28 cellular contexts compared by ENCODE assay signal in the genomic region with DNA sequence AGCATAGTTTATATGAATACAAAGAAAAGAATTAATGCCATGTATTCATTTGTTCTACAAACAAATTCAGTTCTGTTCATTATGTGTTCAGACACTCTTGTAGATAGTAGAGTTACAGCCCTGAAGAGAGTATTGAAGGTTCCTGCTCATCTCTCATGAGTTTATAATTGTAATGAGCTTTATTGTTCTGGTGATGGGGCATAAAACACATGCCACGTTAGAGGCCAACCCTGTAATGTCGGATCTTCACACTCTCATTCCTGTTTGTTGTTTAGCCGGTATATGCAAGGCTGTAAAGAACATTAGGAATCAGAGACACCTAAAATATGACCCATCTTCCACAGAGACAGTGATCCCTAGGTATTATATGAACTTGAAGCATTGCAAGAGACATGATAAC.
"Had no signal": no experiment of that assay in that cellular context is flagged by ENCODE, and none has a peak within 500 bp of the region (broad histone marks: within the 10 kb centered on the region; RNA-seq: fewer than 3 reads in every experiment).

No MANE protein-coding gene starts in this region.

- H3K27me3 ChIP-seq: ascending aorta, breast epithelium, cardiac muscle cell had no signal

- H3K9me3 ChIP-seq: ascending aorta, breast epithelium had no signal

- H3K36me3 ChIP-seq: ascending aorta, breast epithelium, cardiac muscle cell had no signal

- DNase-seq: activated CD4-positive, alpha-beta memory T cell treated with anti-CD3 and anti-CD28 coated beads for 36 hours; activated CD4-positive, alpha-beta T cell treated with anti-CD3 and anti-CD28 coated beads for 36 hours; activated CD4-positive, alpha-beta T cell treated with anti-CD3 and anti-CD28 coated beads, Interleukin-2, amount 10 ng/mL, durations not matched to agents 24 days and 14 days; activated CD4-positive, CD25-positive, alpha-beta regulatory T cell; activated CD4-positive, CD25-positive, alpha-beta regulatory T cell treated with anti-CD3 and anti-CD28 coated beads, Interleukin-2, amount 50 U/mL, for 72 hours; activated CD8-positive, alpha-beta memory T cell treated with anti-CD3 and anti-CD28 coated beads, Interleukin-2, amount 10 ng/mL, durations not matched to agents 7 days and 5 days; activated CD8-positive, alpha-beta memory T cell treated with anti-CD3 and anti-CD28 coated beads, Interleukin-2, amount 50 U/mL, for 4 hours; activated CD8-positive, alpha-beta T cell treated with anti-CD3 and anti-CD28 coated beads, Interleukin-2, amount 10 ng/mL, durations not matched to agents 7 days and 5 days; activated effector memory CD4-positive, alpha-beta T cell treated with anti-CD3 and anti-CD28 coated beads, Interleukin-2, amount 50 U/mL, for 16 hours; activated naive CD4-positive, alpha-beta T cell; activated naive CD4-positive, alpha-beta T cell treated with anti-CD3 and anti-CD28 coated beads, Interleukin-2, amount 10 ng/mL, durations not matched to agents 7 days and 5 days; activated naive CD8-positive, alpha-beta T cell treated with anti-CD3 and anti-CD28 coated beads, Interleukin-2, amount 10 ng/mL, durations not matched to agents 7 days and 5 days; activated T-cell treated with anti-CD3 and anti-CD28 coated beads, Interleukin-2, amount 50 U/mL, for 1 hour; activated T-cell treated with anti-CD3 and anti-CD28 coated beads, Interleukin-2, amount 50 U/mL, for 48 hours; central memory CD4-positive, alpha-beta T cell; cerebellar nuclear complex; effector CD8-positive, alpha-beta T cell; foreskin fibroblast; head of caudate nucleus; T-helper 2 cell had no signal

- H3K4me1 ChIP-seq: ascending aorta, breast epithelium had no signal

- H3K4me3 ChIP-seq: ascending aorta, breast epithelium, cardiac muscle cell, coronary artery had no signal

- H3K27ac ChIP-seq: ascending aorta, breast epithelium, cardiac muscle cell, coronary artery had no signal

- FAIRE-seq: endometrium, endothelial cell of umbilical vein had no signal

- ATAC-seq: activated CD4-positive, alpha-beta T cell treated with anti-CD3 and anti-CD28 coated beads for 36 hours; activated CD8-positive, alpha-beta memory T cell treated with anti-CD3 and anti-CD28 coated beads, Interleukin-2, amount 10 ng/mL, durations not matched to agents 7 days and 5 days; activated CD8-positive, alpha-beta T cell treated with anti-CD3 and anti-CD28 coated beads, Interleukin-2, amount 10 ng/mL, durations not matched to agents 7 days and 5 days; activated naive CD4-positive, alpha-beta T cell treated with anti-CD3 and anti-CD28 coated beads, Interleukin-2, amount 50 U/mL, for 72 hours; esophagus mucosa had no signal
